Comparison of ENCODE assay signal across 8 cellular contexts in genomic region chr18:14178691-14179196, GRCh38. TPM values are rescaled to one million over a fixed set of nuclear protein-coding genes. Genes with fewer than 3 reads are reported as not detected.
DNase-seq lines count a peak whose midpoint lies in the region; ATAC-seq and TF ChIP-seq lines count a peak whose summit lies in the region.
"Not testable (repeated sequence)": the region's sequence is repeated elsewhere in the genome, so short reads cannot be mapped to it uniquely, and the experiment has no call there.

No MANE protein-coding gene starts in this region.

- not testable (repeated sequence) for H3K79me2 ChIP-seq in MM.1S (ENCODE audit: low read length)

- not testable (repeated sequence) for H3K9me3 ChIP-seq in MM.1S (replicated peaks; ENCODE audit: insufficient read depth, low read length); T-helper 17 cell (ENCODE audit: control insufficient read depth, low read length, poor library complexity, severe bottlenecking)

- H3K27ac ChIP-seq in MM.1S (ENCODE audit: low read length): not testable (repeated sequence)

- not testable (repeated sequence) for H3K36me3 Mint-ChIP-seq in T-helper 17 cell (ENCODE audit: low read depth); activated naive CD8-positive, alpha-beta T cell treated with anti-CD3 and anti-CD28 coated beads, Interleukin-2, amount 50 U/mL, for 24 hours (ENCODE audit: low read depth)

- peak overlapping the region; percentile 23; the same call in 1 of the 2 replicates for H2AFZ ChIP-seq in MM.1S (ENCODE audit: low read length)

- not testable (repeated sequence) for H3K9me3 Mint-ChIP-seq in activated naive CD8-positive, alpha-beta T cell treated with anti-CD3 and anti-CD28 coated beads, Interleukin-2, amount 50 U/mL, for 24 hours

- peak overlapping the region; percentile 43; the same call in 1 of the 2 replicates for H3K4me2 ChIP-seq in MM.1S (ENCODE audit: low read depth, low read length)

- not testable (repeated sequence) for H3K27me3 ChIP-seq in MM.1S (replicated peaks; ENCODE audit: insufficient read depth, low read length)

- H3K36me3 ChIP-seq in MM.1S (replicated peaks; ENCODE audit: insufficient read depth, low read length): not testable (repeated sequence)

- H3K4me3 ChIP-seq in GM12875 (ENCODE audit: low read depth, low read length) (peak overlapping the region; percentile 16), MM.1S (ENCODE audit: low read length) (peak overlapping the region; percentile 46)

- intact Hi-C loops in left cardiac atrium (cut with DNase I): not testable (repeated sequence)

- peak overlapping the region; percentile 92 for H3K4me3 Mint-ChIP-seq in T-helper 17 cell
- peak overlapping the region; percentile 81 for H3K4me3 Mint-ChIP-seq in activated naive CD8-positive, alpha-beta T cell treated with anti-CD3 and anti-CD28 coated beads, Interleukin-2, amount 50 U/mL, for 24 hours

- not testable (repeated sequence) for H3K4me1 ChIP-seq in MM.1S (ENCODE audit: low read length)

- not testable (repeated sequence) for H3K27me3 Mint-ChIP-seq in T-helper 17 cell; activated naive CD8-positive, alpha-beta T cell treated with anti-CD3 and anti-CD28 coated beads, Interleukin-2, amount 50 U/mL, for 24 hours

- DNase-seq in MM.1S: peak; percentile 78
- DNase-seq in T-helper 17 cell: peak; percentile 56 to 68 (median 59)
- peak; percentile 83 for DNase-seq in activated naive CD8-positive, alpha-beta T cell treated with anti-CD3 and anti-CD28 coated beads, Interleukin-2, amount 50 U/mL, for 24 hours
- DNase-seq in left cardiac atrium: peak; percentile 56
- peak; percentile 88 for DNase-seq in retina
- peak; percentile 78 for DNase-seq in ureter (ENCODE audit: low spot score)

- not testable (repeated sequence) for H4K20me1 ChIP-seq in MM.1S (ENCODE audit: insufficient read depth, low read length)

- not testable (repeated sequence) for H3K9ac ChIP-seq in MM.1S (ENCODE audit: low read length)

- H3K27ac Mint-ChIP-seq in T-helper 17 cell: peak overlapping the region; percentile 81
- peak overlapping the region; percentile 68 for H3K27ac Mint-ChIP-seq in activated naive CD8-positive, alpha-beta T cell treated with anti-CD3 and anti-CD28 coated beads, Interleukin-2, amount 50 U/mL, for 24 hours

- not testable (repeated sequence) for H3K9me2 ChIP-seq in MM.1S (replicated peaks; ENCODE audit: insufficient read depth, low read length)

- TF ChIP-seq CTCF in GM12875 (IDR thresholded peaks at IDR 0.05; ENCODE audit: borderline replicate concordance, insufficient read depth, low read depth, low read length) (peak; percentile 72), MM.1S (IDR thresholded peaks at IDR 0.05; ENCODE audit: low read length) (peak; percentile 43)

- ATAC-seq in HG02610 (IDR thresholded peaks at IDR 0.05; ENCODE audit: unreplicated experiment) (peak; percentile 91), T-helper 17 cell (peak; percentile 89), left cardiac atrium (peak; percentile 93 to 98)
- ATAC-seq in activated naive CD8-positive, alpha-beta T cell treated with anti-CD3 and anti-CD28 coated beads, Interleukin-2, amount 50 U/mL, for 24 hours: peak; percentile 91

- not testable (repeated sequence) for H3K4me1 Mint-ChIP-seq in T-helper 17 cell; activated naive CD8-positive, alpha-beta T cell treated with anti-CD3 and anti-CD28 coated beads, Interleukin-2, amount 50 U/mL, for 24 hours

- not testable (repeated sequence) for H3F3A ChIP-seq in MM.1S (ENCODE audit: insufficient read depth, low read length)

RNA-seq across cellular contexts. Expression of gene ZNF519, which starts 46.5 kb away (rescaled TPM):
- 10 to 100 TPM in 1 of 2 donors, 1 to 10 TPM in 1; 5.2 to 10.6 TPM for total RNA-seq in T-helper 17 cell
- 1 to 10 TPM; 3.2 to 4.8 TPM for total RNA-seq in left cardiac atrium
- 13.2 TPM for total RNA-seq in ureter
